Comparison of ENCODE assay signal across 20 cellular contexts in the genomic region with DNA sequence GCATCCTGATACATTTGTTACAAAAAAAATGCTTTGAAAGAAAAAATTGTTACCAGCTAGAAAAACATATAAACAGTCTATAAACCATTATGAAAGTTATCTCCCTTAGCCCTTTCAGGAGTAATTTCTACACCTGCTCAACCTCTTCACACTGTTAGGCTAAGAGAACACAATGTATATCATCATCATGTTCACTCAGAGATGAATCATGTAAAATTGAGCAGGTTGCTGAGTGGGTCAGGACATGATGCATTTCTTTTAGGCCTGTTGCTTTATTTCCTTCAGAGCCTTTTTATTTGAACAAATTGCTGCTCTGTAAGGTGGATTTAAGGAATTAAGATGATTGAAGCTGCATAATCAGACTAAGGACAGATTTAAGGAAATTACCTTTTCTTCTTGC.
DNase-seq lines count a peak whose midpoint lies in the region; ATAC-seq and TF ChIP-seq lines count a peak whose summit lies in the region.
"Had no signal": no experiment of that assay in that cellular context is flagged by ENCODE, and none has a peak within 500 bp of the region (broad histone marks: within the 10 kb centered on the region; RNA-seq: fewer than 3 reads in every experiment).

No MANE protein-coding gene starts in this region.

- POLR2A ChIA-PET in activated CD4-positive, alpha-beta T cell treated with anti-CD3 and anti-CD28 coated beads for 36 hours (lab: Charles Lee): no interaction called here

- H3K27ac Mint-ChIP-seq in activated CD4-positive, alpha-beta T cell treated with anti-CD3 and anti-CD28 coated beads for 36 hours: no peak overlapping the region
- H3K27ac Mint-ChIP-seq: CD8-positive, alpha-beta memory T cell; H9 had no signal

- H3K9me3 ChIP-seq in WERI-Rb-1 (ENCODE audit: severe bottlenecking): no peaks in the 10 kb centered on the region

- intact Hi-C loops in activated CD4-positive, alpha-beta T cell treated with anti-CD3 and anti-CD28 coated beads for 36 hours (cut with DNase I, micrococcal nuclease): no loop called here

- CTCF ChIA-PET in activated CD4-positive, alpha-beta T cell treated with anti-CD3 and anti-CD28 coated beads for 36 hours (lab: Charles Lee): no interaction called here

- peaks cover 2% of the 10 kb centered on the region for H3K4me1 Mint-ChIP-seq in activated CD4-positive, alpha-beta T cell treated with anti-CD3 and anti-CD28 coated beads for 36 hours
- H3K4me1 Mint-ChIP-seq: CD8-positive, alpha-beta memory T cell; H9 had no signal

- no peaks in the 10 kb centered on the region for H3K27me3 ChIP-seq in WERI-Rb-1 (ENCODE audit: insufficient read depth, low read depth, severe bottlenecking)

- no peak overlapping the region for H3K4me3 ChIP-seq in WERI-Rb-1 (ENCODE audit: low read depth, low read length)
- no peak overlapping the region for H3K4me3 ChIP-seq in fibroblast of mammary gland (ENCODE audit: control insufficient read depth, low read depth, low read length)
- H3K4me3 ChIP-seq: GM12878, GM23248 had no signal

- no peak for DNase-seq in activated CD4-positive, alpha-beta T cell treated with anti-CD3 and anti-CD28 coated beads for 36 hours
- DNase-seq in activated CD4-positive, alpha-beta T cell treated with anti-CD3 and anti-CD28 coated beads for 4 hours: no peak
- DNase-seq in WERI-Rb-1 (no peak), fibroblast of mammary gland (ENCODE audit: low read depth) (peak; percentile 40), iPS-NIHi11 (ENCODE audit: low spot score) (no peak), COLO668 (lab: John Stamatoyannopoulos, UW; ENCODE audit: unreplicated experiment) (no peak)
- no peak for DNase-seq in activated effector memory CD4-positive, alpha-beta T cell treated with Interleukin-2 at 50 U/mL for 16 hours
- DNase-seq: CD8-positive, alpha-beta memory T cell; DMS79 treated with DMSO at 0.1 percent for 48 hours; H9; KG1; NCI-H1105; NCI-H146; NCI-H2029 treated with DMSO at 0.1 percent for 48 hours; NCI-H526 treated with DMSO at 0.1 percent for 48 hours; OCI-M1; Right ventricle myocardium superior had no signal

- TF ChIP-seq CTCF in WERI-Rb-1 (IDR thresholded peaks at IDR 0.05; ENCODE audit: low read depth, low read length) (no peak), fibroblast of mammary gland (conservative IDR thresholded peaks at IDR 0.05; ENCODE audit: control insufficient read depth, insufficient read depth, low read depth, low read length) (no peak)

- no peaks in the 10 kb centered on the region for H3K9me3 Mint-ChIP-seq in activated CD4-positive, alpha-beta T cell treated with anti-CD3 and anti-CD28 coated beads for 36 hours (ENCODE audit: low read depth)

- H3K36me3 Mint-ChIP-seq in activated CD4-positive, alpha-beta T cell treated with anti-CD3 and anti-CD28 coated beads for 36 hours (ENCODE audit: low read depth): no peaks in the 10 kb centered on the region
- H3K36me3 Mint-ChIP-seq: CD8-positive, alpha-beta memory T cell had no signal

- no peaks in the 10 kb centered on the region for H3K27me3 Mint-ChIP-seq in activated CD4-positive, alpha-beta T cell treated with anti-CD3 and anti-CD28 coated beads for 36 hours

- no peaks in the 10 kb centered on the region for H3K36me3 ChIP-seq in WERI-Rb-1

- H3K4me3 Mint-ChIP-seq in activated CD4-positive, alpha-beta T cell treated with anti-CD3 and anti-CD28 coated beads for 36 hours: no peak overlapping the region
- H3K4me3 Mint-ChIP-seq: CD8-positive, alpha-beta memory T cell; H9 had no signal

- peak overlapping the region; percentile 75 for H3K27ac ChIP-seq in WERI-Rb-1
- H3K27ac ChIP-seq: C4-2B, GM23248 had no signal

- peak; percentile 61 for ATAC-seq in activated CD4-positive, alpha-beta T cell treated with anti-CD3 and anti-CD28 coated beads for 36 hours
- ATAC-seq: GM12878 had no signal
